Comparison of ENCODE assay signal across 8 cellular contexts in genomic region chr14:23095196-23096108, GRCh38. TPM values are rescaled to one million over a fixed set of nuclear protein-coding genes. Genes with fewer than 3 reads are reported as not detected.
DNase-seq lines count a peak whose midpoint lies in the region; ATAC-seq and TF ChIP-seq lines count a peak whose summit lies in the region.

C14orf119 (plus strand) TSS chr14:23095505; CDS start chr14:23097659, 2,154 bp downstream.

- H3K27me3 ChIP-seq in ACC112 (ENCODE audit: insufficient read depth, low read length) = no peaks in the 10 kb centered on the region
- H3K27me3 ChIP-seq in WERI-Rb-1 (ENCODE audit: insufficient read depth, low read depth, severe bottlenecking) = no peaks in the 10 kb centered on the region
- no peaks in the 10 kb centered on the region for H3K27me3 ChIP-seq in right lobe of liver

- WGBS in right lobe of liver (ENCODE audit: insufficient coverage, low coverage, low lambda C conversion rate, missing lambda C conversion rate) = under 1% methylated on average over 35 of the region's 46 CpGs

- H3K9me3 ChIP-seq in WERI-Rb-1 (ENCODE audit: severe bottlenecking) = no peaks in the 10 kb centered on the region
- H3K9me3 ChIP-seq in right lobe of liver = no peaks in the 10 kb centered on the region

- peak within 1 kb of the TSS; percentile 88 for H3K27ac ChIP-seq in ACC112 (ENCODE audit: low read depth, low read length)
- peak within 1 kb of the TSS; percentile 96 for H3K27ac ChIP-seq in WERI-Rb-1
- H3K27ac ChIP-seq in right lobe of liver = peak within 1 kb of the TSS; percentile 95 to 99 (median 97)

- ATAC-seq in GM19025 (IDR thresholded peaks at IDR 0.05; ENCODE audit: low read depth, unreplicated experiment) (peak; percentile 90), HG03280 (IDR thresholded peaks at IDR 0.05; ENCODE audit: unreplicated experiment) (peak; percentile 91), right lobe of liver (peak; percentile 89 to 95 (median 92))

- H3K4me3 ChIP-seq in ACC112 (ENCODE audit: low read depth, low read length) = peak within 1 kb of the TSS; percentile 83
- H3K4me3 ChIP-seq in WERI-Rb-1 (ENCODE audit: low read depth, low read length) = peak within 1 kb of the TSS; percentile 90
- peak within 1 kb of the TSS; percentile 79 to 91 (median 86) for H3K4me3 ChIP-seq in right lobe of liver

- DNase-seq in WERI-Rb-1 (peak; percentile 99), dermis microvascular lymphatic vessel endothelial cell (ENCODE audit: low read depth in 2 of 2) (peak; percentile 99), right lobe of liver (peak in 2 of 3 donors; percentile 99 to 100), amygdala (lab: John Stamatoyannopoulos, UW) (no peak)
- peak; percentile 96 to 98 for DNase-seq in stimulated activated CD8-positive, alpha-beta memory T cell treated with anti-CD3 and anti-CD28 coated beads, Interleukin-15, amount 100 ng/mL, for 48 hours (ENCODE audit: low read depth in 2 of 2)

- H2AFZ ChIP-seq in ACC112 (ENCODE audit: low read length, unreplicated experiment) = peak within 1 kb of the TSS; percentile 83

- TF ChIP-seq CTCF in WERI-Rb-1 (IDR thresholded peaks at IDR 0.05; ENCODE audit: low read depth, low read length) (no peak), right lobe of liver (IDR thresholded peaks at IDR 0.05) (no peak)

- intact Hi-C loops in right lobe of liver (cut with DNase I) = no loop called here

- peak; percentile 83 for TF ChIP-seq POLR2A in right lobe of liver (IDR thresholded peaks at IDR 0.05)

- H3K36me3 ChIP-seq in ACC112 (ENCODE audit: insufficient read depth, low read length) = peaks cover 33% of the 10 kb centered on the region
- peaks cover 52% of the 10 kb centered on the region for H3K36me3 ChIP-seq in WERI-Rb-1
- H3K36me3 ChIP-seq in right lobe of liver = peaks cover 0 to 34% (median 7%) of the 10 kb centered on the region in 4 donors

- H3K4me1 ChIP-seq in ACC112 (ENCODE audit: control insufficient read depth, insufficient read depth, low read length, unreplicated experiment) = peaks cover 33% of the 10 kb centered on the region
- H3K4me1 ChIP-seq in right lobe of liver = peaks cover 0 to 36% (median 8%) of the 10 kb centered on the region in 4 donors

- H3K79me2 ChIP-seq in ACC112 (ENCODE audit: control insufficient read depth, insufficient read depth, low read length, unreplicated experiment) = peaks cover 73% of the 10 kb centered on the region

RNA-seq across cellular contexts. Expression of gene C14orf119, which starts in this region (rescaled TPM):
- total RNA-seq in dermis microvascular lymphatic vessel endothelial cell (38.6 and 49.8 TPM in 2 replicates), right lobe of liver (10 to 100 TPM; 10.7 to 22.6 (median 14.1) TPM)

Comparison
In these comparisons a context has a peak if more than half of its experiments do, and no peak if none do; other contexts are left out.
1. DNase-seq: peak in WERI-Rb-1 (single experiment), dermis microvascular lymphatic vessel endothelial cell (2 of 2), right lobe of liver (2 of 3) and stimulated activated CD8-positive, alpha-beta memory T cell treated with anti-CD3 and anti-CD28 coated beads, Interleukin-15, amount 100 ng/mL, for 48 hours (2 of 2); none in amygdala (0 of 56).
2. Peak in every context shown above with its lines, with median percentiles within 50 percentile points of each other: H3K27ac ChIP-seq, H3K4me3 ChIP-seq and ATAC-seq.